17 cellular contexts compared by ENCODE assay signal in the genomic region with DNA sequence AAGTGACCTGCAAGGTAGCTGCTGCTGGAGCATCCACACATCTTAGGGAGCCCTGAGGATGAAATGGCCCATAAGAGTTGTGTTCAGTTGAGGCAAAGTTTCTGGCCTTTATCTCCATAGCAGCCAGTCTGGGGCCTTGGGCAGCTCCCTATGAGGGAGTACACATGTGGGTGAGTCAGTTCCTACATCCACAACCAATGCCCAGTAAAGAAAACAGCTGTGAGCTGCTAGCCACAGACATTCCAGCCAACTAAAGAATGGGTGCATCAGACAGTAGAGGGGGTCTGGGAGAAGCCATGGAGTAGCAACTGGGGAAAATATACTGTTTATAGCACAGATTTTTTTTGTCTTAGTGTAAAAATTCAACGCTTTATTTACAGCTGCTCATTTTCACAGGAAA.
A peak's percentile ranks its signal among the peaks of the same experiment; 100 is the strongest.
DNase-seq lines count a peak whose midpoint lies in the region; ATAC-seq, FAIRE-seq and TF ChIP-seq lines count a peak whose summit lies in the region.
"Had no signal": no experiment of that assay in that cellular context is flagged by ENCODE, and none has a peak within 500 bp of the region (broad histone marks: within the 10 kb centered on the region; RNA-seq: fewer than 3 reads in every experiment).

No MANE protein-coding gene starts in this region.

- H3K4ac ChIP-seq in mesendoderm (ENCODE audit: low read depth, low read length): no peak overlapping the region

- no peak for FAIRE-seq in pancreas (lab: Jason Lieb, UNC)

- peak overlapping the region; percentile 3 for H3K18ac ChIP-seq in mesendoderm (ENCODE audit: low read length)

- CTCF ChIA-PET in WTC11 (lab: Charles Lee): no interaction called here

- H3K27ac Mint-ChIP-seq in WTC11: no peak overlapping the region
- H3K27ac Mint-ChIP-seq: activated naive CD4-positive, alpha-beta T cell treated with anti-CD3 and anti-CD28 coated beads, Interleukin-2, amount 50 U/mL, for 72 hours; B cell had no signal

- no peak overlapping the region for H3K4me2 ChIP-seq in mesendoderm (ENCODE audit: low read length)

- no peaks in the 10 kb centered on the region for H3K79me1 ChIP-seq in mesendoderm (ENCODE audit: low read length)

- 0 out of 2 replicates have a peak, but pooled peaks cover 1% of the 10 kb centered on the region for H3K4me1 Mint-ChIP-seq in WTC11
- H3K4me1 Mint-ChIP-seq: B cell had no signal

- no peak overlapping the region for H2BK15ac ChIP-seq in mesendoderm (replicated peaks; ENCODE audit: low read depth)

- H3K9ac ChIP-seq in mesendoderm (ENCODE audit: low read length): no peak overlapping the region

- no peaks in the 10 kb centered on the region for H3K9me3 ChIP-seq in pancreas
- H3K9me3 ChIP-seq: neutrophil had no signal

- no peak overlapping the region for H4K8ac ChIP-seq in mesendoderm (ENCODE audit: low read depth, low read length)

- H3K27me3 ChIP-seq in mesendoderm (ENCODE audit: insufficient read depth, low read length, poor library complexity): no peaks in the 10 kb centered on the region
- no peaks in the 10 kb centered on the region for H3K27me3 ChIP-seq in pancreas
- H3K27me3 ChIP-seq: neutrophil, Peyer's patch, stomach had no signal

- no peak overlapping the region for H4K5ac ChIP-seq in mesendoderm (ENCODE audit: low read length)

- no peak overlapping the region for H3K4me3 Mint-ChIP-seq in WTC11
- H3K4me3 Mint-ChIP-seq: B cell had no signal

- no peak overlapping the region for H3K56ac ChIP-seq in mesendoderm (ENCODE audit: low read length)

- TF ChIP-seq CTCF in epithelial cell of esophagus (IDR thresholded peaks at IDR 0.05; ENCODE audit: insufficient read depth, low read depth, low read length, missing control alignments) (no peak), pancreas (IDR thresholded peaks at IDR 0.05) (no peak), WTC11 (IDR thresholded peaks at IDR 0.05) (no peak)

- no peak overlapping the region for H3K4me3 ChIP-seq in epithelial cell of esophagus (ENCODE audit: low read length)
- no peak overlapping the region for H3K4me3 ChIP-seq in mesendoderm (ENCODE audit: low read length)
- H3K4me3 ChIP-seq in pancreas: no peak overlapping the region
- H3K4me3 ChIP-seq: coronary artery, Peyer's patch, skin epidermis, stomach had no signal

- H2AK5ac ChIP-seq in mesendoderm (ENCODE audit: low read length): no peak overlapping the region

- H2BK120ac ChIP-seq in mesendoderm (ENCODE audit: low read depth, low read length): no peak overlapping the region

- POLR2A ChIA-PET in WTC11 (lab: Charles Lee): no interaction called here

- no peaks in the 10 kb centered on the region for H3K36me3 ChIP-seq in mesendoderm (ENCODE audit: control insufficient read depth, insufficient read depth, low read length)
- H3K36me3 ChIP-seq in pancreas: no peaks in the 10 kb centered on the region
- H3K36me3 ChIP-seq: neutrophil, Peyer's patch, stomach had no signal

- H3K79me2 ChIP-seq in mesendoderm (ENCODE audit: control insufficient read depth, insufficient read depth, low read length): no peaks in the 10 kb centered on the region

- peaks cover 37% of the 10 kb centered on the region for H3K9me3 Mint-ChIP-seq in WTC11

- H3K36me3 Mint-ChIP-seq in WTC11: peaks cover 30% of the 10 kb centered on the region

- H3K27ac ChIP-seq in mesendoderm (ENCODE audit: low read depth, low read length) (no peak overlapping the region), pancreas (no peak overlapping the region)
- H3K27ac ChIP-seq: coronary artery, neutrophil, Peyer's patch, skin epidermis, stomach had no signal

- intact Hi-C loops in pancreas (cut with DNase I): no loop called here

- H3K4me1 ChIP-seq in mesendoderm (ENCODE audit: control insufficient read depth, low read depth, low read length) (no peaks in the 10 kb centered on the region), pancreas (no peaks in the 10 kb centered on the region)
- H3K4me1 ChIP-seq: Peyer's patch, stomach had no signal

- DNase-seq in Daoy (ENCODE audit: low read depth): peak; percentile 26
- DNase-seq in RPMI7951 (ENCODE audit: low read depth): peak; percentile 91
- DNase-seq in epithelial cell of esophagus (ENCODE audit: low read depth): peak; percentile 40
- DNase-seq in mesendoderm: no peak
- no peak for DNase-seq in pancreas
- no peak for DNase-seq in WTC11 (ENCODE audit: low spot score)
- DNase-seq: activated CD4-positive, CD25-positive, alpha-beta regulatory T cell treated with anti-CD3 and anti-CD28 coated beads, Interleukin-2, amount 50 U/mL, for 72 hours; NCI-H748 treated with DMSO at 0.1 percent for 48 hours; Peyer's patch; stomach had no signal

- WGBS in mesendoderm (ENCODE audit: extremely low coverage, insufficient coverage, low lambda C conversion rate): no CpG with 5 or more reads among the region's 1 CpG
- 71 to 85% methylated on average over 1 of the region's 1 CpG for WGBS in pancreas, 2 donors

- H3K27me3 Mint-ChIP-seq in WTC11 (ENCODE audit: low read depth): no peaks in the 10 kb centered on the region; the same call in 1 of the 2 replicates
- H3K27me3 Mint-ChIP-seq: B cell had no signal

- no peak overlapping the region for H3K23ac ChIP-seq in mesendoderm (ENCODE audit: low read length)

- no peak overlapping the region for H2BK5ac ChIP-seq in mesendoderm (ENCODE audit: low read length)

- ATAC-seq in pancreas: no peak
- ATAC-seq in HG03457 (IDR thresholded peaks at IDR 0.05; ENCODE audit: unreplicated experiment): no peak
- ATAC-seq in GM18858 (IDR thresholded peaks at IDR 0.05; ENCODE audit: unreplicated experiment): no peak
- ATAC-seq in WTC11: no peak
- ATAC-seq: activated naive CD4-positive, alpha-beta T cell treated with anti-CD3 and anti-CD28 coated beads, Interleukin-2, amount 50 U/mL, for 72 hours had no signal

TF ChIP-seq in WTC11, 78 proteins besides CTCF, POLR2A, EP300 and RAD21 (continues in another document):
- TF ChIP-seq RORB (CRISPR knock-in tag; IDR thresholded peaks at IDR 0.05) (no peak), ZNF121 (CRISPR knock-in tag; IDR thresholded peaks at IDR 0.05) (no peak), JAZF1 (CRISPR knock-in tag; IDR thresholded peaks at IDR 0.05) (no peak), CBFB (CRISPR knock-in tag; IDR thresholded peaks at IDR 0.05; ENCODE audit: low read depth) (no peak), RELA (CRISPR knock-in tag; IDR thresholded peaks at IDR 0.05; ENCODE audit: borderline replicate concordance) (no peak), GABPB1 (CRISPR knock-in tag; IDR thresholded peaks at IDR 0.05) (no peak), SMAD3 (CRISPR knock-in tag; IDR thresholded peaks at IDR 0.05; ENCODE audit: borderline replicate concordance) (no peak), ESRRA (CRISPR knock-in tag; IDR thresholded peaks at IDR 0.05; ENCODE audit: borderline replicate concordance) (no peak), ZNF263 (CRISPR knock-in tag; IDR thresholded peaks at IDR 0.05; ENCODE audit: low read depth) (no peak), TP53 (CRISPR knock-in tag; IDR thresholded peaks at IDR 0.05) (no peak)
- TF ChIP-seq, protein P1, sequence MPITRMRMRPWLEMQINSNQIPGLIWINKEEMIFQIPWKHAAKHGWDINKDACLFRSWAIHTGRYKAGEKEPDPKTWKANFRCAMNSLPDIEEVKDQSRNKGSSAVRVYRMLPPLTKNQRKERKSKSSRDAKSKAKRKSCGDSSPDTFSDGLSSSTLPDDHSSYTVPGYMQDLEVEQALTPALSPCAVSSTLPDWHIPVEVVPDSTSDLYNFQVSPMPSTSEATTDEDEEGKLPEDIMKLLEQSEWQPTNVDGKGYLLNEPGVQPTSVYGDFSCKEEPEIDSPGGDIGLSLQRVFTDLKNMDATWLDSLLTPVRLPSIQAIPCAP (CRISPR knock-in tag; IDR thresholded peaks at IDR 0.05): no peak
- TF ChIP-seq, protein P2, sequence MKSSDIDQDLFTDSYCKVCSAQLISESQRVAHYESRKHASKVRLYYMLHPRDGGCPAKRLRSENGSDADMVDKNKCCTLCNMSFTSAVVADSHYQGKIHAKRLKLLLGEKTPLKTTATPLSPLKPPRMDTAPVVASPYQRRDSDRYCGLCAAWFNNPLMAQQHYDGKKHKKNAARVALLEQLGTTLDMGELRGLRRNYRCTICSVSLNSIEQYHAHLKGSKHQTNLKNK (CRISPR knock-in tag; IDR thresholded peaks at IDR 0.05): no peak
- TF ChIP-seq, protein P3, sequence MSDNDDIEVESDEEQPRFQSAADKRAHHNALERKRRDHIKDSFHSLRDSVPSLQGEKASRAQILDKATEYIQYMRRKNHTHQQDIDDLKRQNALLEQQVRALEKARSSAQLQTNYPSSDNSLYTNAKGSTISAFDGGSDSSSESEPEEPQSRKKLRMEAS (CRISPR knock-in tag; IDR thresholded peaks at IDR 0.05): no peak
- TF ChIP-seq, protein P4, sequence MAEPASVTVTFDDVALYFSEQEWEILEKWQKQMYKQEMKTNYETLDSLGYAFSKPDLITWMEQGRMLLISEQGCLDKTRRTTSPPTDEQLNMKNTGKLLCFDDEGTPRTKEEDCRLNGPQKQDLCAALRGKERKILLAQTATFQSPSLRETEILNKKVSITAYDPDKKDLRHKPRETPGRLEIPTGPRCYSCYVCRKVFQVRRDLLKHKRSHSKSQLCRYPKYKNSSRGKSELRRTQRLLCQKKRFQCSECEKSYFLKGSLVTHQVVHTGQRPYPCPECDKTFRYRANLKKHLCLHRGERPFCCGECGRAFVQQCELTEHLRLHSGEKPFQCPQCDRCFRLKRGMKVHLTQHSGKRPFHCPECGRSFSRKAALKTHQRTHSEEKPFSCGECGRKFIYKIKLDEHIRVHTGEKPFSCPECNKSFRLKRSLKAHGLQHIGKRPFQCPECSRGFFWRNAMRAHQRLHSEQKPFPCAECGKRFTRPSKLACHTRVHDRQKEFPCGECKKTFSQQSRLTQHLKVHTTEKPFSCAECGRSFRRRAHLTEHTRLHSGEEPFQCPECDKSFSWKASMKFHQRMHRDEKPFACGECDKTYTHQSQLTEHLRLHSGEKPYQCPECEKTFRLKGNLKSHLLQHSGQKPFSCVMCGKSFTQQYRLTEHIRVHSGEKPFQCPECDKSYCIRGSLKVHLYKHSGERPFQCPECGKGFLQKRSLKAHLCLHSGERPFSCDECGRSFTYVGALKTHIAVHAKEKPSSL (CRISPR knock-in tag; conservative IDR thresholded peaks at IDR 0.05): no peak
- TF ChIP-seq, protein P5, sequence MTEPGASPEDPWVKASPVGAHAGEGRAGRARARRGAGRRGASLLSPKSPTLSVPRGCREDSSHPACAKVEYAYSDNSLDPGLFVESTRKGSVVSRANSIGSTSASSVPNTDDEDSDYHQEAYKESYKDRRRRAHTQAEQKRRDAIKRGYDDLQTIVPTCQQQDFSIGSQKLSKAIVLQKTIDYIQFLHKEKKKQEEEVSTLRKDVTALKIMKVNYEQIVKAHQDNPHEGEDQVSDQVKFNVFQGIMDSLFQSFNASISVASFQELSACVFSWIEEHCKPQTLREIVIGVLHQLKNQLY (CRISPR knock-in tag; IDR thresholded peaks at IDR 0.05): no peak

Comparison
In these comparisons a context has a peak if more than half of its experiments do, and no peak if none do; other contexts are left out.
1. DNase-seq: peak in Daoy (single experiment), RPMI7951 (single experiment) and epithelial cell of esophagus (single experiment); none in mesendoderm (single experiment), pancreas (0 of 6) and WTC11 (single experiment).